8 cellular contexts compared by ENCODE assay signal in genomic region chr12:460301-461230, GRCh38. TPM values are rescaled to one million over a fixed set of nuclear protein-coding genes. Genes with fewer than 3 reads are reported as not detected.
A peak's percentile ranks its signal among the peaks of the same experiment; 100 is the strongest.
DNase-seq lines count a peak whose midpoint lies in the region; ATAC-seq, FAIRE-seq and TF ChIP-seq lines count a peak whose summit lies in the region.

No MANE protein-coding gene starts in this region.

- H3K4me3 ChIP-seq in H7 (ENCODE audit: insufficient read depth, low read depth, low read length) = peak overlapping the region; percentile 74
- peak overlapping the region; percentile 27 to 28 for H3K4me3 ChIP-seq in cardiac fibroblast (replicated peaks in 1 of 2; ENCODE audit: low read depth in 2 of 2, low read length in 2 of 2)

- H3K4me3 Mint-ChIP-seq in T-helper 17 cell (peak overlapping the region; percentile 91), memory B cell (peak overlapping the region; percentile 85)
- H3K4me3 Mint-ChIP-seq in stimulated activated naive CD8-positive, alpha-beta T cell treated with anti-CD3 and anti-CD28 coated beads, Interleukin-15, Interleukin-2, amounts not matched to agents 100 ng/mL and 50 ng/mL, for 24 hours = peak overlapping the region; percentile 70

- H3K36me3 Mint-ChIP-seq in T-helper 17 cell (ENCODE audit: low read depth) = no peaks in the 10 kb centered on the region
- H3K36me3 Mint-ChIP-seq in memory B cell = no peaks in the 10 kb centered on the region
- no peaks in the 10 kb centered on the region for H3K36me3 Mint-ChIP-seq in stimulated activated naive CD8-positive, alpha-beta T cell treated with anti-CD3 and anti-CD28 coated beads, Interleukin-15, Interleukin-2, amounts not matched to agents 100 ng/mL and 50 ng/mL, for 24 hours (ENCODE audit: low read depth)

- H3K27ac Mint-ChIP-seq in T-helper 17 cell (peak overlapping the region; percentile 81), memory B cell (no peak overlapping the region)
- peak overlapping the region; percentile 37 for H3K27ac Mint-ChIP-seq in stimulated activated naive CD8-positive, alpha-beta T cell treated with anti-CD3 and anti-CD28 coated beads, Interleukin-15, Interleukin-2, amounts not matched to agents 100 ng/mL and 50 ng/mL, for 24 hours

- H3K27me3 Mint-ChIP-seq in T-helper 17 cell (peaks cover 7% of the 10 kb centered on the region), memory B cell (peaks cover 25% of the 10 kb centered on the region)
- peaks cover 68% of the 10 kb centered on the region for H3K27me3 Mint-ChIP-seq in stimulated activated naive CD8-positive, alpha-beta T cell treated with anti-CD3 and anti-CD28 coated beads, Interleukin-15, Interleukin-2, amounts not matched to agents 100 ng/mL and 50 ng/mL, for 24 hours

- H3K27me3 ChIP-seq in H7 (ENCODE audit: control insufficient read depth, insufficient read depth, low read length) = peaks cover 30% of the 10 kb centered on the region

- no peak for FAIRE-seq in D721Med (lab: Jason Lieb, UNC)

- peak; percentile 70 for ATAC-seq in T-helper 17 cell
- peak; percentile 67 for ATAC-seq in memory B cell (ENCODE audit: low read depth)
- no peak for ATAC-seq in HG02678 (IDR thresholded peaks at IDR 0.05; ENCODE audit: unreplicated experiment)

- peaks cover 19% of the 10 kb centered on the region for H3K4me1 Mint-ChIP-seq in T-helper 17 cell
- peaks cover 4% of the 10 kb centered on the region for H3K4me1 Mint-ChIP-seq in memory B cell
- peaks cover 25% of the 10 kb centered on the region for H3K4me1 Mint-ChIP-seq in stimulated activated naive CD8-positive, alpha-beta T cell treated with anti-CD3 and anti-CD28 coated beads, Interleukin-15, Interleukin-2, amounts not matched to agents 100 ng/mL and 50 ng/mL, for 24 hours (ENCODE audit: low read depth)

- DNase-seq in H7 (peak; percentile 85), T-helper 17 cell (peak; percentile 26 to 36 (median 28)), cardiac fibroblast (ENCODE audit: low read depth in 2 of 2) (no peak), memory B cell (ENCODE audit: low spot score in 2 of 2) (peak in 1 of 2 donors; percentile 18), SIG-M5 (lab: John Stamatoyannopoulos, UW) (no peak), D721Med (ENCODE audit: insufficient read length, low spot score) (no peak)

- H3K36me3 ChIP-seq in H7 (replicated peaks; ENCODE audit: control insufficient read depth, insufficient read depth, low read length) = no peaks in the 10 kb centered on the region; the same call in 1 of the 2 replicates

- H3K9me3 ChIP-seq in T-helper 17 cell (ENCODE audit: control insufficient read depth, low read length, poor library complexity, severe bottlenecking) = no peaks in the 10 kb centered on the region

- no peaks in the 10 kb centered on the region for H3K9me3 Mint-ChIP-seq in memory B cell
- no peaks in the 10 kb centered on the region for H3K9me3 Mint-ChIP-seq in stimulated activated naive CD8-positive, alpha-beta T cell treated with anti-CD3 and anti-CD28 coated beads, Interleukin-15, Interleukin-2, amounts not matched to agents 100 ng/mL and 50 ng/mL, for 24 hours

- TF ChIP-seq CTCF in cardiac fibroblast (IDR thresholded peaks at IDR 0.05; ENCODE audit: low read depth, low read length) (no peak), D721Med (IDR thresholded peaks at IDR 0.05; ENCODE audit: insufficient read depth, missing control alignments) (no peak)

RNA-seq across cellular contexts. Expression of gene B4GALNT3, which starts 0.8 kb away (rescaled TPM):
- 10.9 and 15.5 TPM in 2 replicates for total RNA-seq in H7 (2014; rRNA removed; shearing (Covaris generic))
- 1 to 10 TPM; 1.6 to 1.7 TPM for total RNA-seq in T-helper 17 cell

RNA-seq across cellular contexts. Expression of gene CCDC77, which starts 59.1 kb away (rescaled TPM):
- total RNA-seq in H7 (2014; rRNA removed; shearing (Covaris generic)) = 26.6 and 40.1 TPM in 2 replicates
- 1 to 10 TPM; 5.6 to 8.4 TPM for total RNA-seq in T-helper 17 cell

Comparison
In these comparisons a context has a peak if more than half of its experiments do, and no peak if none do; other contexts are left out.
1. DNase-seq: peak in H7 (single experiment) and T-helper 17 cell (3 of 3); none in cardiac fibroblast (0 of 2), SIG-M5 (single experiment) and D721Med (single experiment).
2. Peak in every context shown above with its lines, with median percentiles within 50 percentile points of each other: H3K4me3 Mint-ChIP-seq.